ENCODE assay signal across 8 cellular contexts in the genomic region with DNA sequence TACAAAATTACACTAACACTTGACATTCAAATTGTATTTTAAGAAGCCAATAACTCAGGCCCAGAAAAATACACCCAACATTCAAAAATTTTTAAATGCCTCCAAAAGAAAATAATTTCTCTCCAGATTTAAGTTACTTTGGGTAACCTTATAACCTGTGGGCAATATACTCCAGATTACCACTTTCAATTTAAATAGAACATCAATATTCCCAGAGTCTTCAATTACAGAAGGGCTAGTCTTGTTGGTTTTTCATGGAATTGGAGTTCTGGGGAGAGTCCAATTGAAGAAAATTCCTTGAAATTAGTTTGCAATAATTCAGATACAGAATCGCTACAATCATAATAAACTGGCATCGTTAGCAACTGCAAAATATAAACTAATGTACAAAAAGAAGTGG. TPM values are rescaled to one million over a fixed set of nuclear protein-coding genes. Genes with fewer than 3 reads are reported as not detected.
DNase-seq lines count a peak whose midpoint lies in the region; ATAC-seq, FAIRE-seq and TF ChIP-seq lines count a peak whose summit lies in the region.

No MANE protein-coding gene starts in this region.

- H3K27ac ChIP-seq in KOPT-K1 (ENCODE audit: low read depth, low read length, poor library complexity, severe bottlenecking) (peak overlapping the region; percentile 93), coronary artery (peak overlapping the region in 1 of 2 donors; percentile 96)

- H3K4me3 ChIP-seq in AG10803 (ENCODE audit: low read length): peak overlapping the region; percentile 74
- peak overlapping the region; percentile 84 for H3K4me3 ChIP-seq in coronary artery

- no peak for ATAC-seq in natural killer cell
- no peak for ATAC-seq in GM21723 (IDR thresholded peaks at IDR 0.05; ENCODE audit: unreplicated experiment)
- ATAC-seq in GM19467 (IDR thresholded peaks at IDR 0.05; ENCODE audit: unreplicated experiment): no peak

- intact Hi-C loops in natural killer cell (cut with micrococcal nuclease): loop anchor here (2.0 kb wide), 1 partner anchor 13 kb away; no protein-coding TSS in a partner anchor

- no peak for DNase-seq in AG10803 (ENCODE audit: low read depth)
- no peak for DNase-seq in coronary artery (ENCODE audit: low spot score)
- no peak for DNase-seq in natural killer cell
- no peak for DNase-seq in stimulated activated CD4-positive, alpha-beta T cell treated with anti-CD3 and anti-CD28 coated beads, Interleukin-15, amount 100 ng/mL, for 24 hours
- DNase-seq in HTR-8/SVneo (ENCODE audit: insufficient read length, low spot score): no peak

- H3K4me3 Mint-ChIP-seq in natural killer cell: peak overlapping the region; percentile 94

- peaks cover 33 to 51% of the 10 kb centered on the region in 2 donors for H3K4me1 Mint-ChIP-seq in natural killer cell

- H3K9me3 ChIP-seq in KOPT-K1 (ENCODE audit: insufficient read depth, low read length, poor library complexity, severe bottlenecking): no peaks in the 10 kb centered on the region

- peaks cover 47% of the 10 kb centered on the region for H3K36me3 ChIP-seq in KOPT-K1 (ENCODE audit: insufficient read depth, low read length)

- H3K36me3 Mint-ChIP-seq in natural killer cell: peaks cover 7% of the 10 kb centered on the region

- H3K27ac Mint-ChIP-seq in natural killer cell: peak overlapping the region; percentile 99 to 100

- no peaks in the 10 kb centered on the region for H3K27me3 Mint-ChIP-seq in natural killer cell (ENCODE audit: low read depth in 2 of 2)

- no peak for FAIRE-seq in HTR-8/SVneo (lab: Jason Lieb, UNC)

- TF ChIP-seq CTCF in AG10803 (conservative IDR thresholded peaks at IDR 0.05; ENCODE audit: low read length): no peak
- no peak for TF ChIP-seq CTCF in coronary artery (IDR thresholded peaks at IDR 0.05)
- no peak for TF ChIP-seq CTCF in natural killer cell (IDR thresholded peaks at IDR 0.05)

- H3K9me3 Mint-ChIP-seq in natural killer cell: no peaks in the 10 kb centered on the region

RNA-seq across cellular contexts. Expression of a gene that starts 2.0 kb away (rescaled TPM):
- total RNA-seq in natural killer cell: 100 to 1,000 TPM; 168 to 216 (median 180) TPM
